ENCODE assay signal across 11 cellular contexts in the genomic region with DNA sequence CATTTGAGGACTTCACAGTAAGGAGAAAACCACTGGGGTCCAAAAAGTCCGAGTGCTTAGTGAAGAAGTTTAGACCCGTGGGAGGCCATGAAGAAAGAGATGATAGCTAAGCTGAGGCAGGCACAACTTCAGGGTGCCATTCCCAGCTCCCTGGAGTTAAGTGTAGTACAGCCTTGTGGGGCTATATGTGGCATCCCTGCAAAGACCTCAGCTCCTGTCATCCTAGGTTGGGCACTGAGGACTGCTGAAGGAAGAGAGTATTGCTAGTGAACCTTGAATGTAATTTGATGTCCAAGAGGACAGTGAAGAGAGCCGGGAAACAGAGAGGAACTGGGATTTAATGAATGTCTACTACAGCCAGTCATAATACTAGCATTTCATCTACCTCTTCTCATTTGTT.
DNase-seq lines count a peak whose midpoint lies in the region; ATAC-seq and TF ChIP-seq lines count a peak whose summit lies in the region.
"Had no signal": no experiment of that assay in that cellular context is flagged by ENCODE, and none has a peak within 500 bp of the region (broad histone marks: within the 10 kb centered on the region; RNA-seq: fewer than 3 reads in every experiment).

No MANE protein-coding gene starts in this region.

- H3K27ac ChIP-seq in Karpas-422 (ENCODE audit: low read length) (peak overlapping the region; percentile 29), sigmoid colon (peak overlapping the region in 3 of 4 donors; percentile 27 to 65 (median 62)), OCI-LY7 (ENCODE audit: low read depth, low read length, poor library complexity, severe bottlenecking) (no peak overlapping the region)

- H3K9me3 ChIP-seq in Karpas-422 (ENCODE audit: low read length) (no peaks in the 10 kb centered on the region), sigmoid colon (no peaks in the 10 kb centered on the region), OCI-LY7 (ENCODE audit: low read length) (no peaks in the 10 kb centered on the region)

- H3K9me2 ChIP-seq in Karpas-422 (replicated peaks; ENCODE audit: insufficient read depth, low read length) (no peaks in the 10 kb centered on the region), OCI-LY7 (ENCODE audit: insufficient read depth, low read length) (no peaks in the 10 kb centered on the region)

- H3K27me3 Mint-ChIP-seq in activated CD4-positive, alpha-beta T cell treated with anti-CD3 and anti-CD28 coated beads for 36 hours: no peaks in the 10 kb centered on the region
- H3K27me3 Mint-ChIP-seq in activated CD4-positive, alpha-beta T cell treated with anti-CD3 and anti-CD28 coated beads, Interleukin-2, amount 10 ng/mL, durations not matched to agents 7 days and 5 days: no peaks in the 10 kb centered on the region
- no peaks in the 10 kb centered on the region for H3K27me3 Mint-ChIP-seq in dendritic cell treated with granulocyte-macrophage colony-stimulating factor and Interleukin-4, amounts not matched to agents 40 ng/mL and 50 ng/mL, for 4 days

- no peak for ATAC-seq in activated CD4-positive, alpha-beta T cell treated with anti-CD3 and anti-CD28 coated beads for 36 hours

- POLR2A ChIA-PET in activated CD4-positive, alpha-beta T cell treated with anti-CD3 and anti-CD28 coated beads for 36 hours (lab: Charles Lee): no interaction called here
- POLR2A ChIA-PET in activated CD4-positive, alpha-beta T cell treated with anti-CD3 and anti-CD28 coated beads, Interleukin-2, amount 10 ng/mL, durations not matched to agents 7 days and 5 days (lab: Charles Lee): no interaction called here
- POLR2A ChIA-PET in OCI-LY7 (lab: Charles Lee): interaction anchor here (0.5 to 1.5 kb wide), 5 partner anchors 13 to 54 kb away, joined by 3 to 4 read pairs (median 3); no protein-coding TSS in a partner anchor

- H3K4me1 ChIP-seq in Karpas-422 (ENCODE audit: low read length) (peaks cover 52% of the 10 kb centered on the region), sigmoid colon (peaks cover 0 to 56% (median 21%) of the 10 kb centered on the region in 4 donors), OCI-LY7 (ENCODE audit: insufficient read depth, low read length, poor library complexity, severe bottlenecking) (peaks cover 28% of the 10 kb centered on the region)

- CTCF ChIA-PET in activated CD4-positive, alpha-beta T cell treated with anti-CD3 and anti-CD28 coated beads for 36 hours (lab: Charles Lee): interaction anchor here (0.8 to 3.3 kb wide), 8 partner anchors 13 to 212 kb away, joined by 3 to 16 read pairs (median 4); no protein-coding TSS in a partner anchor
- CTCF ChIA-PET in activated CD4-positive, alpha-beta T cell treated with anti-CD3 and anti-CD28 coated beads, Interleukin-2, amount 10 ng/mL, durations not matched to agents 7 days and 5 days (lab: Charles Lee): interaction anchor here (1.4 to 1.9 kb wide), 3 partner anchors 9 to 246 kb away, joined by 4 to 6 read pairs (median 4); no protein-coding TSS in a partner anchor
- CTCF ChIA-PET in OCI-LY7 (lab: Charles Lee; ENCODE audit: unreplicated experiment): no interaction called here

- TF ChIP-seq POLR2A in sigmoid colon (IDR thresholded peaks at IDR 0.05) (no peak), lower leg skin (IDR thresholded peaks at IDR 0.05) (no peak)

- peak overlapping the region; percentile 72 for H3K27ac Mint-ChIP-seq in activated CD4-positive, alpha-beta T cell treated with anti-CD3 and anti-CD28 coated beads for 36 hours
- H3K27ac Mint-ChIP-seq in activated CD4-positive, alpha-beta T cell treated with anti-CD3 and anti-CD28 coated beads, Interleukin-2, amount 10 ng/mL, durations not matched to agents 7 days and 5 days: no peak overlapping the region
- peak overlapping the region; percentile 86 for H3K27ac Mint-ChIP-seq in dendritic cell treated with granulocyte-macrophage colony-stimulating factor and Interleukin-4, amounts not matched to agents 40 ng/mL and 50 ng/mL, for 4 days

- BruUV-seq in OCI-LY7 (replicated peaks; lab: Mats Ljungman, UMichigan): no TSS peak

- intact Hi-C loops in activated CD4-positive, alpha-beta T cell treated with anti-CD3 and anti-CD28 coated beads for 36 hours (cut with DNase I, micrococcal nuclease): loop anchor here (1.0 to 5.0 kb wide), 8 partner anchors 14 to 252 kb away; a partner anchor contains a TSS
- intact Hi-C loops in dendritic cell treated with granulocyte-macrophage colony-stimulating factor and Interleukin-4, amounts not matched to agents 40 ng/mL and 50 ng/mL, for 4 days (cut with micrococcal nuclease): no loop called here
- intact Hi-C loops in sigmoid colon (cut with DNase I) (no loop called here), lower leg skin (cut with DNase I; ENCODE audit: low total_unique reads) (no loop called here), OCI-LY7 (cut with micrococcal nuclease; ENCODE audit: unreplicated experiment) (loop anchor here (5.0 kb wide), 1 partner anchor 55 kb away; no protein-coding TSS in a partner anchor)

- no peak overlapping the region for H3K4me3 Mint-ChIP-seq in activated CD4-positive, alpha-beta T cell treated with anti-CD3 and anti-CD28 coated beads for 36 hours
- H3K4me3 Mint-ChIP-seq in activated CD4-positive, alpha-beta T cell treated with anti-CD3 and anti-CD28 coated beads, Interleukin-2, amount 10 ng/mL, durations not matched to agents 7 days and 5 days: no peak overlapping the region
- H3K4me3 Mint-ChIP-seq in dendritic cell treated with granulocyte-macrophage colony-stimulating factor and Interleukin-4, amounts not matched to agents 40 ng/mL and 50 ng/mL, for 4 days: no peak overlapping the region
- H3K4me3 Mint-ChIP-seq: neural crest cell had no signal

- H2AFZ ChIP-seq in Karpas-422 (ENCODE audit: low read length) (no peak overlapping the region), OCI-LY7 (ENCODE audit: low read length) (no peak overlapping the region)

- no peaks in the 10 kb centered on the region for H4K20me1 ChIP-seq in Karpas-422 (ENCODE audit: insufficient read depth, low read depth, low read length)
- peaks cover 5% of the 10 kb centered on the region; the same call in 1 of the 2 replicates for H4K20me1 ChIP-seq in OCI-LY7 (ENCODE audit: insufficient read depth, low read length)

- H3K4me2 ChIP-seq in Karpas-422 (ENCODE audit: low read depth, low read length, poor library complexity, severe bottlenecking) (peak overlapping the region; percentile 6), OCI-LY7 (ENCODE audit: low read length) (no peak overlapping the region)

- H3K9ac ChIP-seq in Karpas-422 (ENCODE audit: low read length): no peak overlapping the region

- peaks cover 73% of the 10 kb centered on the region for H3K4me1 Mint-ChIP-seq in activated CD4-positive, alpha-beta T cell treated with anti-CD3 and anti-CD28 coated beads for 36 hours
- H3K4me1 Mint-ChIP-seq in activated CD4-positive, alpha-beta T cell treated with anti-CD3 and anti-CD28 coated beads, Interleukin-2, amount 10 ng/mL, durations not matched to agents 7 days and 5 days: peaks cover 80% of the 10 kb centered on the region
- peaks cover 78% of the 10 kb centered on the region for H3K4me1 Mint-ChIP-seq in dendritic cell treated with granulocyte-macrophage colony-stimulating factor and Interleukin-4, amounts not matched to agents 40 ng/mL and 50 ng/mL, for 4 days (ENCODE audit: low read depth)

- DNase-seq in activated CD4-positive, alpha-beta T cell treated with anti-CD3 and anti-CD28 coated beads for 36 hours: no peak
- DNase-seq in activated CD4-positive, alpha-beta T cell treated with anti-CD3 and anti-CD28 coated beads, Interleukin-2, amount 10 ng/mL, durations not matched to agents 7 days and 5 days: no peak
- DNase-seq in Karpas-422 (no peak), sigmoid colon (no peak), GOT3 (lab: John Stamatoyannopoulos, UW) (no peak), lower leg skin (ENCODE audit: low spot score in 2 of 2) (no peak), OCI-LY7 (ENCODE audit: low spot score) (no peak)
- DNase-seq: anterior cingulate cortex, OCI-M1 had no signal

- TF ChIP-seq EP300 in sigmoid colon (IDR thresholded peaks at IDR 0.05): no peak

- peaks cover 16% of the 10 kb centered on the region for H3K36me3 Mint-ChIP-seq in activated CD4-positive, alpha-beta T cell treated with anti-CD3 and anti-CD28 coated beads for 36 hours (ENCODE audit: low read depth)
- peaks cover 35% of the 10 kb centered on the region for H3K36me3 Mint-ChIP-seq in activated CD4-positive, alpha-beta T cell treated with anti-CD3 and anti-CD28 coated beads, Interleukin-2, amount 10 ng/mL, durations not matched to agents 7 days and 5 days (ENCODE audit: low read depth)
- H3K36me3 Mint-ChIP-seq in dendritic cell treated with granulocyte-macrophage colony-stimulating factor and Interleukin-4, amounts not matched to agents 40 ng/mL and 50 ng/mL, for 4 days (ENCODE audit: low read depth): no peaks in the 10 kb centered on the region

- no peaks in the 10 kb centered on the region for H3K27me3 ChIP-seq in Karpas-422 (ENCODE audit: low read length)
- H3K27me3 ChIP-seq in sigmoid colon: no peaks in the 10 kb centered on the region

- H3K79me2 ChIP-seq in Karpas-422 (ENCODE audit: low read length) (peaks cover 60% of the 10 kb centered on the region), OCI-LY7 (ENCODE audit: insufficient read depth, low read depth, low read length) (peaks cover 22% of the 10 kb centered on the region)

- H3K4me3 ChIP-seq in Karpas-422 (ENCODE audit: low read length) (no peak overlapping the region), sigmoid colon (no peak overlapping the region), lower leg skin (ENCODE audit: low read depth, poor library complexity, severe bottlenecking) (no peak overlapping the region), OCI-LY7 (ENCODE audit: low read depth, low read length, poor library complexity, severe bottlenecking) (no peak overlapping the region)

- peaks cover 15% of the 10 kb centered on the region; the same call in 1 of the 2 replicates for H3K36me3 ChIP-seq in Karpas-422 (ENCODE audit: insufficient read depth, low read length)
- H3K36me3 ChIP-seq in sigmoid colon: no peaks in the 10 kb centered on the region
- peaks cover 50% of the 10 kb centered on the region for H3K36me3 ChIP-seq in OCI-LY7 (ENCODE audit: insufficient read depth, low read length)

- WGBS in sigmoid colon, 2 donors: 37 to 75% methylated on average over 3 of the region's 3 CpGs
- WGBS in lower leg skin, 2 donors: 78 to 82% methylated on average over 3 of the region's 3 CpGs

- no peak for TF ChIP-seq CTCF in sigmoid colon (IDR thresholded peaks at IDR 0.05)
- no peak for TF ChIP-seq CTCF in lower leg skin (IDR thresholded peaks at IDR 0.05)
- TF ChIP-seq CTCF in OCI-LY7 (conservative IDR thresholded peaks at IDR 0.05; ENCODE audit: low read length): no peak

- no peaks in the 10 kb centered on the region for H3K9me3 Mint-ChIP-seq in activated CD4-positive, alpha-beta T cell treated with anti-CD3 and anti-CD28 coated beads for 36 hours (ENCODE audit: low read depth)
- no peaks in the 10 kb centered on the region for H3K9me3 Mint-ChIP-seq in activated CD4-positive, alpha-beta T cell treated with anti-CD3 and anti-CD28 coated beads, Interleukin-2, amount 10 ng/mL, durations not matched to agents 7 days and 5 days
- H3K9me3 Mint-ChIP-seq in dendritic cell treated with granulocyte-macrophage colony-stimulating factor and Interleukin-4, amounts not matched to agents 40 ng/mL and 50 ng/mL, for 4 days: no peaks in the 10 kb centered on the region
- H3K9me3 Mint-ChIP-seq: neural crest cell had no signal

Comparison
In these comparisons a context has a peak if more than half of its experiments do, and no peak if none do; other contexts are left out.
1. intact Hi-C loops: an anchor here in activated CD4-positive, alpha-beta T cell treated with anti-CD3 and anti-CD28 coated beads for 36 hours (1.0 to 5.0 kb wide) and OCI-LY7 (5.0 kb wide); none called in dendritic cell treated with granulocyte-macrophage colony-stimulating factor and Interleukin-4, amounts not matched to agents 40 ng/mL and 50 ng/mL, for 4 days, sigmoid colon and lower leg skin.